In the genomic region with DNA sequence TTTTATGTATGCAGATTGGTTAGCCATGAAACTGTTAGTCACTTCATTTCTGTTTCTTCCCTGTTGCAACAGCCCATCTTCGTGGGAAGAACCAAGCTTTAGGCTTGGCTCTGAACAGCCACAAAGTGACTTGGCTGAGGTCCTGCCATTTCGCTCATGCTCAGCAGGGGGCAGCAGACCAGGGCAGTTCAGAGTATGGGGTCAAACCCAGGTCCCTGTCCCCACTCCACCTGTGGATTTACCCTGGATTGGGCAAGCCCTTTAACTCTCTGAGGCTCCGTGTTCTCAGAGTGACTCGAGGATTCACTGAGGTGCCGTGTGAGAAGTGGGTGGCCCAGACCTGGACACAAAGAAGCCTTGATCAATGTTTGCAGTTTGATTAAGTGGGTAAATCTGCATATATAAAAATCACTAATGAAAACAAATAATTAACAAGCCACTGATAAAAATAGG, we compare ENCODE assay signal across 1 cellular context.
A peak's percentile ranks its signal among the peaks of the same experiment; 100 is the strongest.
TF ChIP-seq lines count a peak whose summit lies in the region.

No MANE protein-coding gene starts in this region.

TF ChIP-seq in HepG2, 621 proteins besides CTCF, POLR2A, EP300 and RAD21 (continued from another document and continues in another):
- TF ChIP-seq UBTF (CRISPR knock-in tag; IDR thresholded peaks at IDR 0.05) (0 out of 2 replicates have a peak, but pooled peaks have one; percentile 35), ZNF672 (CRISPR knock-in tag; IDR thresholded peaks at IDR 0.05) (no peak), RORA (CRISPR knock-in tag; IDR thresholded peaks at IDR 0.05) (no peak), CEBPZ (IDR thresholded peaks at IDR 0.05; ENCODE audit: low read length) (no peak), CC2D1A (CRISPR knock-in tag; IDR thresholded peaks at IDR 0.05) (no peak), MIER3 (CRISPR knock-in tag; IDR thresholded peaks at IDR 0.05; ENCODE audit: borderline replicate concordance) (no peak), SAP130 (CRISPR knock-in tag; IDR thresholded peaks at IDR 0.05; ENCODE audit: low read depth) (peak; percentile 42; the same call in 1 of the 2 replicates), ZNF619 (CRISPR knock-in tag; IDR thresholded peaks at IDR 0.05) (no peak), HMGXB4 (CRISPR knock-in tag; IDR thresholded peaks at IDR 0.05; ENCODE audit: borderline replicate concordance in 1 of 2, low read depth in 1 of 2) (peak in 1 of 2 experiments; percentile 80; a peak in 2 of 4 replicates), CENPT (CRISPR knock-in tag; IDR thresholded peaks at IDR 0.05; ENCODE audit: low read depth) (no peak), KDM1A (CRISPR knock-in tag; IDR thresholded peaks at IDR 0.05) (no peak), ZNF207 (IDR thresholded peaks at IDR 0.05; ENCODE audit: borderline replicate concordance) (0 out of 2 replicates have a peak, but pooled peaks have one; percentile 26), ZNF274 (CRISPR knock-in tag; IDR thresholded peaks at IDR 0.05) (peak; percentile 62; the same call in 1 of the 2 replicates), BRD4 (CRISPR knock-in tag; IDR thresholded peaks at IDR 0.05) (no peak), ZNF784 (CRISPR knock-in tag; IDR thresholded peaks at IDR 0.05; ENCODE audit: borderline replicate concordance) (no peak), ZNF7 (CRISPR knock-in tag; IDR thresholded peaks at IDR 0.05) (no peak), ZBTB7B (CRISPR knock-in tag; IDR thresholded peaks at IDR 0.05) (no peak), SMC3 (IDR thresholded peaks at IDR 0.05; ENCODE audit: low read length) (peak; percentile 93), ETV5 (CRISPR knock-in tag; IDR thresholded peaks at IDR 0.05; ENCODE audit: borderline replicate concordance) (no peak), SP140L (CRISPR knock-in tag; IDR thresholded peaks at IDR 0.05; ENCODE audit: borderline replicate concordance) (no peak), TBX3 (IDR thresholded peaks at IDR 0.05; ENCODE audit: borderline replicate concordance) (no peak), ZNF331 (CRISPR knock-in tag; IDR thresholded peaks at IDR 0.05) (peak; percentile 68), MIER2 (CRISPR knock-in tag; IDR thresholded peaks at IDR 0.05) (peak; percentile 32; the same call in 1 of the 2 replicates), ZNF414 (CRISPR knock-in tag; IDR thresholded peaks at IDR 0.05) (no peak), ZNF264 (CRISPR knock-in tag; IDR thresholded peaks at IDR 0.05) (0 out of 2 replicates have a peak, but pooled peaks have one; percentile 39), ZNF761 (CRISPR knock-in tag; conservative IDR thresholded peaks at IDR 0.05) (no peak), CREBL2 (CRISPR knock-in tag; IDR thresholded peaks at IDR 0.05; ENCODE audit: borderline replicate concordance) (no peak), ZNF772 (CRISPR knock-in tag; IDR thresholded peaks at IDR 0.05) (no peak), ARNT2 (CRISPR knock-in tag; IDR thresholded peaks at IDR 0.05; ENCODE audit: low read depth) (no peak), REL (CRISPR knock-in tag; conservative IDR thresholded peaks at IDR 0.05) (no peak), ZNF20 (CRISPR knock-in tag; IDR thresholded peaks at IDR 0.05) (no peak), STAG1 (CRISPR knock-in tag; IDR thresholded peaks at IDR 0.05) (peak; percentile 94)
- TF ChIP-seq, protein P1, sequence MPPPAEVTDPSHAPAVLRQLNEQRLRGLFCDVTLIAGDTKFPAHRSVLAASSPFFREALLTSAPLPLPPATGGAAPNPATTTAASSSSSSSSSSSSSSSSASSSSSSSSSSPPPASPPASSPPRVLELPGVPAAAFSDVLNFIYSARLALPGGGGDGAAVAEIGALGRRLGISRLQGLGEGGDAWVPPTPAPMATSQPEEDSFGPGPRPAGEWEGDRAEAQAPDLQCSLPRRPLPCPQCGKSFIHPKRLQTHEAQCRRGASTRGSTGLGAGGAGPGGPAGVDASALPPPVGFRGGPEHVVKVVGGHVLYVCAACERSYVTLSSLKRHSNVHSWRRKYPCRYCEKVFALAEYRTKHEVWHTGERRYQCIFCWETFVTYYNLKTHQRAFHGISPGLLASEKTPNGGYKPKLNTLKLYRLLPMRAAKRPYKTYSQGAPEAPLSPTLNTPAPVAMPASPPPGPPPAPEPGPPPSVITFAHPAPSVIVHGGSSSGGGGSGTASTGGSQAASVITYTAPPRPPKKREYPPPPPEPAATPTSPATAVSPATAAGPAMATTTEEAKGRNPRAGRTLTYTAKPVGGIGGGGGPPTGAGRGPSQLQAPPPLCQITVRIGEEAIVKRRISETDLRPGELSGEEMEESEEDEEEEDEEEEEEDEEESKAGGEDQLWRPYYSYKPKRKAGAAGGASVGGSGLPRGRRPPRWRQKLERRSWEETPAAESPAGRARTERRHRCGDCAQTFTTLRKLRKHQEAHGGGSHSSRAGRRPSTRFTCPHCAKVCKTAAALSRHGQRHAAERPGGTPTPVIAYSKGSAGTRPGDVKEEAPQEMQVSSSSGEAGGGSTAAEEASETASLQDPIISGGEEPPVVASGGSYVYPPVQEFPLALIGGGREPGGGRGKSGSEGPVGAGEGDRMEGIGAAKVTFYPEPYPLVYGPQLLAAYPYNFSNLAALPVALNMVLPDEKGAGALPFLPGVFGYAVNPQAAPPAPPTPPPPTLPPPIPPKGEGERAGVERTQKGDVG (CRISPR knock-in tag; IDR thresholded peaks at IDR 0.05; ENCODE audit: borderline replicate concordance): no peak
- TF ChIP-seq, protein P2, sequence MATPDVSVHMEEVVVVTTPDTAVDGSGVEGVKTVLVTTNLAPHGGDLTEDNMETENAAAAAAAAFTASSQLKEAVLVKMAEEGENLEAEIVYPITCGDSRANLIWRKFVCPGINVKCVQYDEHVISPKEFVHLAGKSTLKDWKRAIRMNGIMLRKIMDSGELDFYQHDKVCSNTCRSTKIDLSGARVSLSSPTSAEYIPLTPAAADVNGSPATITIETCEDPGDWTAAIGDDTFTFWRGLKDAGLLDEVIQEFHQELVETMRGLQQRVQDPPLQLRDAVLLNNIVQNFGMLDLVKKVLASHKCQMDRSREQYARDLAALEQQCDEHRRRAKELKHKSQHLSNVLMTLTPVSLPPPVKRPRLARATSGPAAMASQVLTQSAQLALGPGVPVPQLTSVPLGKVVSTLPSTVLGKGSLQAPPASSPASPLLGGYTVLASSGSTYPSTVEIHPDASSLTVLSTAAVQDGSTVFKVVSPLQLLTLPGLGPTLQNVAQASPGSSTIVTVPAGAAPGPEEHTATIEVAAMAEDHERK (CRISPR knock-in tag; IDR thresholded peaks at IDR 0.05; ENCODE audit: low read depth): no peak
- TF ChIP-seq, protein P3, sequence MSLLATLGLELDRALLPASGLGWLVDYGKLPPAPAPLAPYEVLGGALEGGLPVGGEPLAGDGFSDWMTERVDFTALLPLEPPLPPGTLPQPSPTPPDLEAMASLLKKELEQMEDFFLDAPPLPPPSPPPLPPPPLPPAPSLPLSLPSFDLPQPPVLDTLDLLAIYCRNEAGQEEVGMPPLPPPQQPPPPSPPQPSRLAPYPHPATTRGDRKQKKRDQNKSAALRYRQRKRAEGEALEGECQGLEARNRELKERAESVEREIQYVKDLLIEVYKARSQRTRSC (CRISPR knock-in tag; IDR thresholded peaks at IDR 0.05; ENCODE audit: low read depth): no peak
